Comparison of ENCODE assay signal across 20 cellular contexts in the genomic region with DNA sequence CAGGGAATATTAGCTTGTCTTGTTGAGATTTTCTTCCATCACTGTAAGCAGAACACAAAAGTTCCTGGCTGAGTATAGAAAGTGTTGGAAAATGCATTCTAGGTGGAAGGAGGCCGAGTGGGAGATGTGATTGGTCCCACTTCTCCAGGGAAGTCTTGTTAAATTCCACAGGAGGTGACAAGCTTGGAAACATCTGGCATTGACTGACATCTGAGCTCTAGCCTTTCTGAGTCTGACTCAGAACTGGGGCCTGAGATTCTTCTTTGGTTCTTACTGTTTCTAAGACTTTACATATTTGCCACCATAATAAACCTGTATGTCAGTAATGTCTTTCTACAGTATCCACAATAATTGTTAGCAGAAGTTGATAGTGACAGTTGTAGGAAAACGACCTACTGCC.
"Had no signal": no experiment of that assay in that cellular context is flagged by ENCODE, and none has a peak within 500 bp of the region (broad histone marks: within the 10 kb centered on the region; RNA-seq: fewer than 3 reads in every experiment).

No MANE protein-coding gene starts in this region.

- H3K27me3 ChIP-seq: dorsolateral prefrontal cortex, esophagus squamous epithelium, neural progenitor cell, pancreas, suprapubic skin, thyroid gland had no signal

- ATAC-seq: naive thymus-derived CD8-positive, alpha-beta T cell; pancreas; right cardiac atrium had no signal

- H3K4me2 ChIP-seq: hepatocyte, neural progenitor cell, smooth muscle cell had no signal

- H3K9me3 ChIP-seq: esophagus squamous epithelium, pancreas, suprapubic skin, thyroid gland had no signal

- H3K4me3 ChIP-seq: coronary artery, dorsolateral prefrontal cortex, esophagus squamous epithelium, hepatocyte, neural progenitor cell, pancreas, smooth muscle cell, suprapubic skin, thyroid gland had no signal

- H3K36me3 ChIP-seq: neural progenitor cell, pancreas had no signal

- H3K9me3 Mint-ChIP-seq: naive thymus-derived CD8-positive, alpha-beta T cell; neural progenitor cell; type B pancreatic cell had no signal

- H3K27ac ChIP-seq: coronary artery, dorsolateral prefrontal cortex, esophagus squamous epithelium, hepatocyte, neural progenitor cell, pancreas, suprapubic skin, thyroid gland had no signal

- H3K4me3 Mint-ChIP-seq: naive thymus-derived CD8-positive, alpha-beta T cell; neural progenitor cell; type B pancreatic cell had no signal

- H3K4me1 Mint-ChIP-seq: naive thymus-derived CD8-positive, alpha-beta T cell; neural progenitor cell had no signal

- DNase-seq: dorsolateral prefrontal cortex; effector CD8-positive, alpha-beta T cell; esophagus squamous epithelium; foreskin melanocyte; head of caudate nucleus; kidney glomerular epithelial cell; naive thymus-derived CD8-positive, alpha-beta T cell; occipital lobe; pancreas; right cardiac atrium; stimulated activated CD4-positive, alpha-beta T cell treated with anti-CD3 and anti-CD28 coated beads, Interleukin-2, amount 100 ng/mL, for 48 hours; stimulated activated naive CD4-positive, alpha-beta T cell treated with Interleukin-2 at 50 U/mL for 16 hours; thyroid gland had no signal

- H3K4me1 ChIP-seq: esophagus squamous epithelium, pancreas, suprapubic skin, thyroid gland had no signal

- H3K36me3 Mint-ChIP-seq: naive thymus-derived CD8-positive, alpha-beta T cell; neural progenitor cell had no signal

- H2AFZ ChIP-seq: hepatocyte, neural progenitor cell had no signal

- H3K27ac Mint-ChIP-seq: naive thymus-derived CD8-positive, alpha-beta T cell; neural progenitor cell; progenitor cell of endocrine pancreas; type B pancreatic cell had no signal

- H3K9ac ChIP-seq: neural progenitor cell had no signal

- H3K79me2 ChIP-seq: hepatocyte had no signal
